ENCODE assay signal across 23 cellular contexts in genomic region chrX:17167915-17168314, GRCh38.
A peak's percentile ranks its signal among the peaks of the same experiment; 100 is the strongest.
DNase-seq lines count a peak whose midpoint lies in the region; FAIRE-seq and TF ChIP-seq lines count a peak whose summit lies in the region.
"Had no signal": no experiment of that assay in that cellular context is flagged by ENCODE, and none has a peak within 500 bp of the region (broad histone marks: within the 10 kb centered on the region; RNA-seq: fewer than 3 reads in every experiment).

No MANE protein-coding gene starts in this region.

- no peaks in the 10 kb centered on the region for H3K4me1 ChIP-seq in mammary epithelial cell (ENCODE audit: insufficient read depth, low read length)
- no peaks in the 10 kb centered on the region for H3K4me1 ChIP-seq in keratinocyte (ENCODE audit: control insufficient read depth, extremely low read depth, insufficient read depth, low read length)
- H3K4me1 ChIP-seq: A549; BLaER1 treated with 17β-estradiol and CSF1 and Interleukin-3, amounts not matched to agents 10 nM and 100 nM; Caco-2 had no signal

- in situ Hi-C loops in mammary epithelial cell (cut with MboI; ENCODE audit: low sequenced_read_pairs in 2 of 2): no loop called here

- H2AFZ ChIP-seq in mammary epithelial cell (ENCODE audit: low read depth, low read length): no peak overlapping the region
- H2AFZ ChIP-seq in keratinocyte (ENCODE audit: control insufficient read depth, low read length): no peak overlapping the region

- H3K27me3 Mint-ChIP-seq in MCF 10A (ENCODE audit: insufficient read depth, unreplicated experiment): peaks cover 13% of the 10 kb centered on the region
- H3K27me3 Mint-ChIP-seq in activated T-helper 2 cell treated with anti-CD3 and anti-CD28 coated beads, Interferon-gamma antibody, Interleukin-2, Interleukin-4, amounts not matched to agents 10 μg/mL and 5 μg/mL and 100 μg/mL, durations not matched to agents 14 hours and 24 hours and 36 hours (ENCODE audit: low read depth): no peaks in the 10 kb centered on the region
- H3K27me3 Mint-ChIP-seq: B cell; CD4-positive, alpha-beta T cell had no signal

- H3K4me2 ChIP-seq in mammary epithelial cell (ENCODE audit: insufficient read depth, low read depth, low read length) (no peak overlapping the region), keratinocyte (ENCODE audit: control insufficient read depth, extremely low read depth, insufficient read depth, low read depth, low read length) (no peak overlapping the region)
- H3K4me2 ChIP-seq: A549; BLaER1 treated with 17β-estradiol and CSF1 and Interleukin-3, amounts not matched to agents 10 nM and 100 nM had no signal

- dilution Hi-C loops in mammary epithelial cell (cut with HindIII; ENCODE audit: low sequenced_read_pairs): no loop called here
- dilution Hi-C loops in keratinocyte (cut with MboI; ENCODE audit: extremely low pct_ligation_motif_present, low sequenced_read_pairs): no loop called here

- no peaks in the 10 kb centered on the region for H3K36me3 ChIP-seq in mammary epithelial cell (ENCODE audit: insufficient read depth, low read length)
- no peaks in the 10 kb centered on the region for H3K36me3 ChIP-seq in keratinocyte (ENCODE audit: control insufficient read depth in 2 of 2, extremely low read depth in 1 of 2, insufficient read depth in 2 of 2, low read length in 2 of 2)
- H3K36me3 ChIP-seq: BLaER1 treated with 17β-estradiol and CSF1 and Interleukin-3, amounts not matched to agents 10 nM and 100 nM had no signal

- TF ChIP-seq CTCF in mammary epithelial cell (conservative IDR thresholded peaks at IDR 0.05 in 1 of 2, IDR thresholded peaks at IDR 0.05 in 1 of 2; ENCODE audit: extremely low read depth in 1 of 2, insufficient read depth in 1 of 2, low read depth in 1 of 2, low read length in 2 of 2) (no peak), MCF 10A (IDR thresholded peaks at IDR 0.05; ENCODE audit: unreplicated experiment) (no peak), epithelial cell of esophagus (IDR thresholded peaks at IDR 0.05; ENCODE audit: insufficient read depth, low read depth, low read length, missing control alignments) (no peak), keratinocyte (optimal IDR thresholded peaks at IDR 0.05 in 1 of 3, IDR thresholded peaks at IDR 0.05 in 1 of 3, conservative IDR thresholded peaks at IDR 0.05 in 1 of 3; ENCODE audit: extremely low read depth in 1 of 3, insufficient read depth in 2 of 3, low read length in 3 of 3) (no peak)

- H4K20me1 ChIP-seq in mammary epithelial cell (ENCODE audit: insufficient read depth, low read length): no peaks in the 10 kb centered on the region
- H4K20me1 ChIP-seq in keratinocyte (ENCODE audit: control insufficient read depth, extremely low read depth, insufficient read depth, low read length): no peaks in the 10 kb centered on the region
- H4K20me1 ChIP-seq: BLaER1 treated with 17β-estradiol and CSF1 and Interleukin-3, amounts not matched to agents 10 nM and 100 nM had no signal

- H3K27ac ChIP-seq in mammary epithelial cell (ENCODE audit: insufficient read depth, low read depth, low read length) (no peak overlapping the region), keratinocyte (ENCODE audit: control insufficient read depth, insufficient read depth, low read length) (no peak overlapping the region)
- H3K27ac ChIP-seq: 22Rv1; A549; BLaER1 treated with 17β-estradiol and CSF1 and Interleukin-3, amounts not matched to agents 10 nM and 100 nM; C4-2B had no signal

- H3K36me3 Mint-ChIP-seq in MCF 10A (ENCODE audit: insufficient read depth, unreplicated experiment): no peaks in the 10 kb centered on the region
- no peaks in the 10 kb centered on the region for H3K36me3 Mint-ChIP-seq in activated T-helper 2 cell treated with anti-CD3 and anti-CD28 coated beads, Interferon-gamma antibody, Interleukin-2, Interleukin-4, amounts not matched to agents 10 μg/mL and 5 μg/mL and 100 μg/mL, durations not matched to agents 14 hours and 24 hours and 36 hours (ENCODE audit: low read depth)
- H3K36me3 Mint-ChIP-seq: CD8-positive, alpha-beta T cell had no signal

- no peaks in the 10 kb centered on the region for H3K79me2 ChIP-seq in mammary epithelial cell (ENCODE audit: insufficient read depth, low read length)
- no peaks in the 10 kb centered on the region for H3K79me2 ChIP-seq in keratinocyte (ENCODE audit: control insufficient read depth, insufficient read depth, low read length)

- H3K9ac ChIP-seq in mammary epithelial cell (ENCODE audit: insufficient read depth, low read length): no peak overlapping the region
- no peak overlapping the region for H3K9ac ChIP-seq in keratinocyte (ENCODE audit: control insufficient read depth, extremely low read depth, insufficient read depth, low read length)
- H3K9ac ChIP-seq: BLaER1 treated with 17β-estradiol and CSF1 and Interleukin-3, amounts not matched to agents 10 nM and 100 nM had no signal

- no peak overlapping the region for H3K27ac Mint-ChIP-seq in MCF 10A (ENCODE audit: low read depth, unreplicated experiment)
- H3K27ac Mint-ChIP-seq in activated T-helper 2 cell treated with anti-CD3 and anti-CD28 coated beads, Interferon-gamma antibody, Interleukin-2, Interleukin-4, amounts not matched to agents 10 μg/mL and 5 μg/mL and 100 μg/mL, durations not matched to agents 14 hours and 24 hours and 36 hours: no peak overlapping the region
- H3K27ac Mint-ChIP-seq: B cell; CD4-positive, alpha-beta T cell; CD8-positive, alpha-beta T cell had no signal

- DNase-seq in mammary epithelial cell (peak; percentile 45), MCF 10A (ENCODE audit: unreplicated experiment) (no peak), epithelial cell of esophagus (ENCODE audit: low read depth) (peak; percentile 58), keratinocyte (ENCODE audit: low read depth, low spot score) (peak; percentile 13), NCI-H2196 treated with DMSO at 0.1 percent for 48 hours (lab: John Stamatoyannopoulos, UW; ENCODE audit: unreplicated experiment) (no peak), NCI-H2081 treated with DMSO at 0.1 percent for 48 hours (lab: John Stamatoyannopoulos, UW) (no peak)
- DNase-seq in activated T-helper 2 cell treated with anti-CD3 and anti-CD28 coated beads, Interferon-gamma antibody, Interleukin-2, Interleukin-4, amounts not matched to agents 10 μg/mL and 5 μg/mL and 100 μg/mL, durations not matched to agents 14 hours and 24 hours and 36 hours (ENCODE audit: low spot score): no peak
- DNase-seq: AML-193; Caco-2; Calu3; CD4-positive, alpha-beta T cell; CD8-positive, alpha-beta T cell; DMS79 treated with DMSO at 0.1 percent for 48 hours; GF-D8 had no signal

- no peaks in the 10 kb centered on the region for H3K9me1 ChIP-seq in keratinocyte (ENCODE audit: control insufficient read depth, extremely low read depth, insufficient read depth, low read length)

- no peaks in the 10 kb centered on the region for H3K4me1 Mint-ChIP-seq in MCF 10A (ENCODE audit: insufficient read depth, unreplicated experiment)
- H3K4me1 Mint-ChIP-seq in activated T-helper 2 cell treated with anti-CD3 and anti-CD28 coated beads, Interferon-gamma antibody, Interleukin-2, Interleukin-4, amounts not matched to agents 10 μg/mL and 5 μg/mL and 100 μg/mL, durations not matched to agents 14 hours and 24 hours and 36 hours (ENCODE audit: low read depth): no peaks in the 10 kb centered on the region
- H3K4me1 Mint-ChIP-seq: B cell had no signal

- H3K27me3 ChIP-seq in mammary epithelial cell (ENCODE audit: insufficient read depth, low read length) (peaks cover 4% of the 10 kb centered on the region), keratinocyte (ENCODE audit: control insufficient read depth, extremely low read depth, insufficient read depth, low read length) (no peaks in the 10 kb centered on the region)

- intact Hi-C loops in mammary epithelial cell (cut with micrococcal nuclease): loop anchor here (10.0 kb wide), 1 partner anchor 367 kb away; no protein-coding TSS in a partner anchor
- intact Hi-C loops in MCF 10A (cut with micrococcal nuclease): no loop called here
- intact Hi-C loops in activated T-helper 2 cell treated with anti-CD3 and anti-CD28 coated beads, Interferon-gamma antibody, Interleukin-2, Interleukin-4, amounts not matched to agents 10 μg/mL and 5 μg/mL and 100 μg/mL, durations not matched to agents 14 hours and 24 hours and 36 hours (cut with micrococcal nuclease): no loop called here

- CTCF ChIA-PET in mammary epithelial cell (lab: Charles Lee; ENCODE audit: low non-redundant PET) (no interaction called here), MCF 10A (lab: Yijun Ruan, JAX) (no interaction called here)

- no peak overlapping the region for H3K4me3 Mint-ChIP-seq in MCF 10A (ENCODE audit: unreplicated experiment)
- no peak overlapping the region for H3K4me3 Mint-ChIP-seq in activated T-helper 2 cell treated with anti-CD3 and anti-CD28 coated beads, Interferon-gamma antibody, Interleukin-2, Interleukin-4, amounts not matched to agents 10 μg/mL and 5 μg/mL and 100 μg/mL, durations not matched to agents 14 hours and 24 hours and 36 hours (ENCODE audit: low read depth)
- H3K4me3 Mint-ChIP-seq: B cell; CD4-positive, alpha-beta T cell; CD8-positive, alpha-beta T cell had no signal

- BruUV-seq in mammary epithelial cell (replicated peaks; lab: Mats Ljungman, UMichigan) (no TSS peak), MCF 10A (replicated peaks; lab: Mats Ljungman, UMichigan) (no TSS peak)

- peaks cover 15% of the 10 kb centered on the region for H3K9me3 Mint-ChIP-seq in MCF 10A (ENCODE audit: unreplicated experiment)
- H3K9me3 Mint-ChIP-seq in activated T-helper 2 cell treated with anti-CD3 and anti-CD28 coated beads, Interferon-gamma antibody, Interleukin-2, Interleukin-4, amounts not matched to agents 10 μg/mL and 5 μg/mL and 100 μg/mL, durations not matched to agents 14 hours and 24 hours and 36 hours: peaks cover 5% of the 10 kb centered on the region
- H3K9me3 Mint-ChIP-seq: CD4-positive, alpha-beta T cell had no signal

- POLR2A ChIA-PET in MCF 10A (lab: Yijun Ruan, JAX): interaction anchor here (0.6 kb wide), 1 partner anchor 33 kb away, joined by 3 read pairs; no protein-coding TSS in a partner anchor

- WGBS in mammary epithelial cell (ENCODE audit: low coverage, missing lambda C conversion rate): 85% methylated on average over 2 of the region's 2 CpGs

- FAIRE-seq in keratinocyte (lab: Jason Lieb, UNC): no peak
- FAIRE-seq: D721Med, G401.6, GM12891, GM19239 had no signal

- peaks cover 4% of the 10 kb centered on the region for H3K9me3 ChIP-seq in mammary epithelial cell (replicated peaks; ENCODE audit: insufficient read depth, low read length)
- no peaks in the 10 kb centered on the region for H3K9me3 ChIP-seq in keratinocyte (ENCODE audit: control insufficient read depth, low read depth, low read length)
- H3K9me3 ChIP-seq: Caco-2 had no signal

- no peak overlapping the region for H3K4me3 ChIP-seq in mammary epithelial cell (replicated peaks in 1 of 3; ENCODE audit: insufficient read depth in 1 of 3, low read depth in 2 of 3, low read length in 3 of 3)
- H3K4me3 ChIP-seq in epithelial cell of esophagus (ENCODE audit: low read length): no peak overlapping the region
- H3K4me3 ChIP-seq in keratinocyte (ENCODE audit: control insufficient read depth in 2 of 3, extremely low read depth in 1 of 3, insufficient read depth in 2 of 3, low read depth in 1 of 3, low read length in 3 of 3): no peak overlapping the region
- H3K4me3 ChIP-seq: A549; BLaER1 treated with 17β-estradiol and CSF1 and Interleukin-3, amounts not matched to agents 10 nM and 100 nM had no signal

Comparison
In these comparisons a context has a peak if more than half of its experiments do, and no peak if none do; other contexts are left out.
1. DNase-seq: peak in mammary epithelial cell (single experiment), epithelial cell of esophagus (single experiment) and keratinocyte (single experiment); none in MCF 10A (single experiment), NCI-H2196 treated with DMSO at 0.1 percent for 48 hours (single experiment), activated T-helper 2 cell treated with anti-CD3 and anti-CD28 coated beads, Interferon-gamma antibody, Interleukin-2, Interleukin-4, amounts not matched to agents 10 μg/mL and 5 μg/mL and 100 μg/mL, durations not matched to agents 14 hours and 24 hours and 36 hours (single experiment) and NCI-H2081 treated with DMSO at 0.1 percent for 48 hours (single experiment).